In the genomic region with DNA sequence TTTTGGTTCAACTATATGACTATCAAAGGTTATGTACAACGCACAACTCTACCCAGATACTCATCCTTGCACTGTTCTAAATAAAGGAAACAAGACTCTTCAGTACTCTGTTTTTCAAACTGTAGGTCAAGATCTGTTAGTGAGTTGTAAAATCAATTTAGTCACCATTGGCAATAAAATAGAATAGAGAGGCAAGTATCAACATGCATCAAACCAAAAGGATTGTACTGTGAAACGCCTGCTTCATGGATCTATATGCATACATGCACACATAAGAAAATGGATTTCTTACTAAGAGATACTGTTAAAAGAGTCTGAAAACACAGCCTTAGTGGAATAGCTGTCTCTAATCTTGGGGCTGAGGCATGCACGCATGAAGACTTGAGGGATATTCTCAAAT, we compare ENCODE assay signal across 1 cellular context.
TF ChIP-seq lines count a peak whose summit lies in the region.

No MANE protein-coding gene starts in this region.

TF ChIP-seq in A549, 52 proteins besides CTCF, POLR2A, EP300 and RAD21:
- TF ChIP-seq, protein P1, sequence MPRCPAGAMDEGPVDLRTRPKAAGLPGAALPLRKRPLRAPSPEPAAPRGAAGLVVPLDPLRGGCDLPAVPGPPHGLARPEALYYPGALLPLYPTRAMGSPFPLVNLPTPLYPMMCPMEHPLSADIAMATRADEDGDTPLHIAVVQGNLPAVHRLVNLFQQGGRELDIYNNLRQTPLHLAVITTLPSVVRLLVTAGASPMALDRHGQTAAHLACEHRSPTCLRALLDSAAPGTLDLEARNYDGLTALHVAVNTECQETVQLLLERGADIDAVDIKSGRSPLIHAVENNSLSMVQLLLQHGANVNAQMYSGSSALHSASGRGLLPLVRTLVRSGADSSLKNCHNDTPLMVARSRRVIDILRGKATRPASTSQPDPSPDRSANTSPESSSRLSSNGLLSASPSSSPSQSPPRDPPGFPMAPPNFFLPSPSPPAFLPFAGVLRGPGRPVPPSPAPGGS (IDR thresholded peaks at IDR 0.05), result no peak
- TF ChIP-seq HOXB13 (CRISPR knock-in tag; IDR thresholded peaks at IDR 0.05; ENCODE audit: low read depth) (no peak), HOXB5 (CRISPR knock-in tag; IDR thresholded peaks at IDR 0.05) (no peak), RFX5 (IDR thresholded peaks at IDR 0.05) (no peak), POLR2AphosphoS2 (conservative IDR thresholded peaks at IDR 0.05; ENCODE audit: low read length) (no peak), KDM1A (IDR thresholded peaks at IDR 0.05; ENCODE audit: low read depth) (no peak), ESRRA (IDR thresholded peaks at IDR 0.05; ENCODE audit: borderline replicate concordance, low read length) (no peak), CBX8 (IDR thresholded peaks at IDR 0.05) (no peak), FOSL2 (IDR thresholded peaks at IDR 0.05) (no peak), FOSL2 (CRISPR knock-in tag; IDR thresholded peaks at IDR 0.05) (no peak), RCOR1 (IDR thresholded peaks at IDR 0.05; ENCODE audit: low read depth, low read length) (no peak), KDM5A (IDR thresholded peaks at IDR 0.05) (no peak), JUNB (IDR thresholded peaks at IDR 0.05) (no peak), FOSB (CRISPR knock-in tag; IDR thresholded peaks at IDR 0.05) (no peak)
- TF ChIP-seq, protein P2, sequence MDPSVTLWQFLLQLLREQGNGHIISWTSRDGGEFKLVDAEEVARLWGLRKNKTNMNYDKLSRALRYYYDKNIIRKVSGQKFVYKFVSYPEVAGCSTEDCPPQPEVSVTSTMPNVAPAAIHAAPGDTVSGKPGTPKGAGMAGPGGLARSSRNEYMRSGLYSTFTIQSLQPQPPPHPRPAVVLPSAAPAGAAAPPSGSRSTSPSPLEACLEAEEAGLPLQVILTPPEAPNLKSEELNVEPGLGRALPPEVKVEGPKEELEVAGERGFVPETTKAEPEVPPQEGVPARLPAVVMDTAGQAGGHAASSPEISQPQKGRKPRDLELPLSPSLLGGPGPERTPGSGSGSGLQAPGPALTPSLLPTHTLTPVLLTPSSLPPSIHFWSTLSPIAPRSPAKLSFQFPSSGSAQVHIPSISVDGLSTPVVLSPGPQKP (IDR thresholded peaks at IDR 0.05; ENCODE audit: low read depth, low read length), result no peak
TF ChIP-seq in A549: peak in this region for 0.
